26 cellular contexts compared by ENCODE assay signal in genomic region chr9:104981543-104982129, GRCh38.
"Had no signal": no experiment of that assay in that cellular context is flagged by ENCODE, and none has a peak within 500 bp of the region (broad histone marks: within the 10 kb centered on the region; RNA-seq: fewer than 3 reads in every experiment).

No MANE protein-coding gene starts in this region.

- H3K4me2 ChIP-seq: hepatocyte had no signal

- DNase-seq: activated B cell treated with CpG ODN at 0.5 μM for 24 hours; activated CD4-positive, alpha-beta T cell treated with anti-CD3 and anti-CD28 coated beads for 48 hours; activated CD4-positive, alpha-beta T cell treated with anti-CD3 and anti-CD28 coated beads, Interleukin-2, amount 50 U/mL, for 1 hour; activated CD4-positive, alpha-beta T cell treated with anti-CD3 and anti-CD28 coated beads, Interleukin-2, amount 50 U/mL, for 48 hours; activated CD8-positive, alpha-beta memory T cell treated with anti-CD3 and anti-CD28 coated beads for 24 hours; activated CD8-positive, alpha-beta T cell treated with anti-CD3 and anti-CD28 coated beads for 36 hours; activated effector memory CD4-positive, alpha-beta T cell treated with Interleukin-2 at 50 U/mL for 16 hours; activated naive CD4-positive, alpha-beta T cell treated with anti-CD3 and anti-CD28 coated beads, Interleukin-2, amount 50 U/mL, for 16 hours; activated T-cell treated with anti-CD3 and anti-CD28 coated beads, Interleukin-2, amount 50 U/mL, for 4 hours; amniotic stem cell; anterior cingulate cortex; caudate nucleus; cortex of kidney; dermis blood vessel endothelial cell; effector CD8-positive, alpha-beta T cell; esophagus squamous epithelium; foreskin melanocyte; heart right ventricle; T-helper 17 cell; T1000; WERI-Rb-1 had no signal

- ATAC-seq: activated CD4-positive, CD25-positive, alpha-beta regulatory T cell treated with anti-CD3 and anti-CD28 coated beads, Interleukin-2, amount 50 U/mL, for 24 hours; activated CD8-positive, alpha-beta T cell treated with anti-CD3 and anti-CD28 coated beads for 36 hours; activated T-cell treated with anti-CD3 and anti-CD28 coated beads, Interleukin-2, amount 50 U/mL, for 4 hours; activated T-helper 17 cell treated with anti-CD3 and anti-CD28 coated beads, Interleukin-2, amount 50 U/mL, for 72 hours; gastroesophageal sphincter; T-helper 17 cell had no signal

- H3K9me3 ChIP-seq: esophagus squamous epithelium, gastroesophageal sphincter, heart right ventricle had no signal

- H3K4me3 ChIP-seq: esophagus squamous epithelium, gastroesophageal sphincter, heart right ventricle, hepatocyte had no signal

- H3K27me3 ChIP-seq: esophagus squamous epithelium, gastroesophageal sphincter, heart right ventricle, hepatocyte had no signal

- H3K36me3 ChIP-seq: esophagus squamous epithelium, gastroesophageal sphincter, heart right ventricle, WERI-Rb-1 had no signal

- H3K27ac ChIP-seq: epithelial cell of prostate, esophagus squamous epithelium, gastroesophageal sphincter, heart right ventricle, hepatocyte, WERI-Rb-1 had no signal
